Comparison of ENCODE assay signal across 8 cellular contexts in the genomic region with DNA sequence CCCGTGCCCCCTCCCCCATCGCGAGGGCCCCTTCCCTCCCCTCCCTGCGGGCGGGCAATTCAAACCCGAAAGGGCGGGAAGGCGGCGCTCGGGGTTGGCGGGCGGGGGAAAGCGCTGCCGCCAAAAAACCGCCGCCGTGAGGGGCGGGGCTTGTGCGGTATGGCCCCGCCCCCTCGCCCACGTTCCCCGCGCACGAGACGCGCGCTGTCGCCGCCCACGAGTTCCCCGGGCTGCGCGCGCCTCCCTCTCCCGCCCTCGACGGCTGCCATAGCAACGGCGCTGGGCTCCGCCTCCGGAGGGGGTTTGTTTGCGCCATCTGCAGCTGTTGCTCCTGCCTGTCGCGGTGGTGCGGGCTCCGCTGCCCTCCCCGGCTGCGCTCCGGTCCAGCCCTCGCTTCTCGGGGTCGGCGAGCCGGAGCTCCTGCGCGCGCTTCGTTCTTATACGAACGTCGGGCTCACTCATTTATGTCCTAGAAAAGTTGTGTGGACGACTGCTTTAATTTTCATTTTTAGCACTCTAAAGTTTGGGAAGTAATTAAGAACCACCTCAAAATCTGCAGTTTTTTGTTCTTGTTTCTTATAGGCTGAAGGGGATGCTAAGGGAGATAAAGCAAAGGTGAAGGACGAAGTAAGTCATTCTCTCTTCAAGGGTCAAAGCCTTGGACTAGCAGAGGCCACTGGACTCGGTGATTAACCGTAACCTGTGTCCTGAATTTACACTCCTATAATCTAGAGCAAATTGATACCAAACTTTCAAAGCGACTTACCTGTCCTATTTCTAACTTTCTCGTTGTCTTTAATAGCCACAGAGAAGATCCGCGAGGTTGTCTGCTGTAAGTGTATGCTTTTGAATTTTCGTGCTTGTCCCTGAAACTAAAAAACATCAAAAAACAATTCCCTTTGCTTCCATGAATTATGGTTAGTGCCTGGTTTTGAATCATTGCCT. TPM values are rescaled to one million over a fixed set of nuclear protein-coding genes. Genes with fewer than 3 reads are reported as not detected.
A peak's percentile ranks its signal among the peaks of the same experiment; 100 is the strongest.
DNase-seq lines count a peak whose midpoint lies in the region; ATAC-seq, FAIRE-seq and TF ChIP-seq lines count a peak whose summit lies in the region.

No MANE protein-coding gene starts in this region.

- H3K36me3 ChIP-seq in small intestine (ENCODE audit: control insufficient read depth in 2 of 2, insufficient read depth in 2 of 2, low read length in 2 of 2), result peaks cover 6 to 12% of the 10 kb centered on the region in 2 donors

- FAIRE-seq in small intestine (lab: Jason Lieb, UNC), result no peak

- H3K4me1 ChIP-seq in small intestine (ENCODE audit: control insufficient read depth in 2 of 2, insufficient read depth in 1 of 2, low read depth in 1 of 2, low read length in 1 of 2), result peaks cover 2 to 7% of the 10 kb centered on the region in 2 donors

- no peaks in the 10 kb centered on the region for H3K27me3 ChIP-seq in small intestine (ENCODE audit: control insufficient read depth in 2 of 2, insufficient read depth in 2 of 2, low read length in 2 of 2)

- peak; percentile 72 for ATAC-seq in GM18907 (IDR thresholded peaks at IDR 0.05; ENCODE audit: unreplicated experiment)
- ATAC-seq in HG03159 (IDR thresholded peaks at IDR 0.05; ENCODE audit: unreplicated experiment), result peak; percentile 75

- TF ChIP-seq CTCF in AG04449 (IDR thresholded peaks at IDR 0.05; ENCODE audit: insufficient read depth, low read length, missing control alignments), result no peak
- TF ChIP-seq CTCF in cardiac fibroblast (IDR thresholded peaks at IDR 0.05; ENCODE audit: low read depth, low read length), result no peak

- H3K4me3 Mint-ChIP-seq in immature natural killer cell, result peak overlapping the region; percentile 85 to 89 (median 87)

- peaks cover 4 to 15% (median 6%) of the 10 kb centered on the region in 3 donors for H3K27me3 Mint-ChIP-seq in immature natural killer cell (ENCODE audit: low read depth in 3 of 3)

- H3K4me1 Mint-ChIP-seq in immature natural killer cell, result peaks cover 36 to 47% of the 10 kb centered on the region in 2 donors

- H3K27ac ChIP-seq in small intestine (ENCODE audit: low read depth in 1 of 2, low read length in 1 of 2), result peak overlapping the region in 1 of 2 donors; percentile 99

- H3K27ac Mint-ChIP-seq in immature natural killer cell, result peak overlapping the region; percentile 74 to 87 (median 85)

- CTCF ChIA-PET in AG04449 (lab: Yijun Ruan, JAX), result interaction anchor here (1.7 kb wide), 1 partner anchor 27 kb away, joined by 7 read pairs; no protein-coding TSS in a partner anchor

- H3K36me3 Mint-ChIP-seq in immature natural killer cell, result peaks cover 0 to 24% (median 12%) of the 10 kb centered on the region in 3 donors

- H3K9me3 ChIP-seq in small intestine (ENCODE audit: control insufficient read depth, low read depth), result no peaks in the 10 kb centered on the region

- POLR2A ChIA-PET in AG04449 (lab: Yijun Ruan, JAX), result interaction anchor here (0.5 to 2.1 kb wide), 2 partner anchors 27 to 159 kb away, joined by 4 to 7 read pairs; no protein-coding TSS in a partner anchor

- H3K4me3 ChIP-seq in AG04449 (ENCODE audit: low read depth, low read length) (peak overlapping the region; percentile 77), cardiac fibroblast (replicated peaks in 1 of 2; ENCODE audit: low read depth in 2 of 2, low read length in 2 of 2) (peak overlapping the region; percentile 58 to 75), small intestine (ENCODE audit: low read depth in 1 of 2, low read length in 2 of 2) (peak overlapping the region; percentile 92 to 98)

- H3K9me3 Mint-ChIP-seq in immature natural killer cell, result no peaks in the 10 kb centered on the region

- 1 to 3% (median 2%) methylated on average over 64 to 71 of the region's 71 CpGs for WGBS in small intestine, 3 donors

- DNase-seq in AG04449 (ENCODE audit: low read depth, low spot score) (peak; percentile 57), NCI-H345 (lab: John Stamatoyannopoulos, UW) (peak; percentile 96), cardiac fibroblast (ENCODE audit: low read depth in 2 of 2) (peak; percentile 94 to 97), immature natural killer cell (peak; percentile 96 to 97 (median 97)), small intestine (peak; percentile 92)
- DNase-seq in activated CD4-positive, CD25-positive, alpha-beta regulatory T cell (lab: John Stamatoyannopoulos, UW), result peak; percentile 89 to 96 (median 94)

RNA-seq across cellular contexts. Expression of a gene that starts 0.9 kb away (rescaled TPM):
- polyA plus RNA-seq in immature natural killer cell (100 to 1,000 TPM; 598 to 729 (median 677) TPM), small intestine (100 to 1,000 TPM; 231 to 855 (median 321) TPM)

RNA-seq across cellular contexts. Expression of a gene that starts 41.1 kb away (rescaled TPM):
- polyA plus RNA-seq in immature natural killer cell (10 to 100 TPM; 18.6 to 40.3 (median 24.4) TPM), small intestine (10 to 100 TPM; 21.2 to 31.0 (median 30.5) TPM)

RNA-seq across cellular contexts. Expression of a gene that starts 56.4 kb away (rescaled TPM):
- polyA plus RNA-seq in immature natural killer cell (100 to 1,000 TPM; 292 to 371 (median 349) TPM), small intestine (100 to 1,000 TPM in 2 of 3 donors, 10 to 100 TPM in 1; 60.9 to 223 (median 178) TPM)
